Comparison of ENCODE assay signal across 22 cellular contexts in the genomic region with DNA sequence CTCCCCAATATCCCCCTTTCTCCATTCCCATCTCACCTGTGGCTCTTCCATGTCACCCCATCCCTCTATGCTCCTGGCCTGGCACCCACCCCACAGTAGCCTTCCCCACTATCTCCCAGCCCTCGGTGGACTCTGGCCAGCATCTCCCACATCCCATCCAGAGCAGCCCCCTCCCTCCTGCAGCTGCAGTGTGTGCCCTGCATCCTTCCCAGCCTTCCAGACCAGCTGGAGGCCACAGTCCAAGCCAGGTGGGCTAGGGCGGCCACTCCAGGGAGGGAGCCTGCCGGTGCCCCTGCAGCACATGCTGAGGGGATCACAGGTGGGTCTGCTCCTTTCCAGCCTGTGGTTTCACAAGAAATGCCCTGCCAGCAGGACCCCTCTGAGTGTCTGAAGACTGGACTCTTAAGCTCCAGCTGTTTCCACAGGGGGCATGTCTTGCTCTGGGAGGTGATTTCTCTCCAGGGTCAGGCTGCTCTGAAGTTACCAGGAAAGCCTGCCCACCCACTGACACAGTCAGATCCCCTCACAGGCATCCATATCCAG.
DNase-seq lines count a peak whose midpoint lies in the region; ATAC-seq and TF ChIP-seq lines count a peak whose summit lies in the region.
"Had no signal": no experiment of that assay in that cellular context is flagged by ENCODE, and none has a peak within 500 bp of the region (broad histone marks: within the 10 kb centered on the region; RNA-seq: fewer than 3 reads in every experiment).

No MANE protein-coding gene starts in this region.

- no peak for ATAC-seq in T-helper 17 cell
- ATAC-seq in stimulated activated naive B cell treated with anti-CD40 and anti-IgM and Interleukin-4, amounts not matched to agents 10 μg/mL and 1 μg/mL and 100 μg/mL, for 72 hours (replicated peaks) = no peak
- ATAC-seq: GM23338 had no signal

- H2AK5ac ChIP-seq in mesendoderm (ENCODE audit: low read length) = no peak overlapping the region

- no peaks in the 10 kb centered on the region for H3K27me3 ChIP-seq in mesendoderm (ENCODE audit: insufficient read depth, low read length, poor library complexity)

- TF ChIP-seq CTCF in HEK293 (tag by site-specific recombination; IDR thresholded peaks at IDR 0.05) (no peak), RWPE1 (conservative IDR thresholded peaks at IDR 0.05; ENCODE audit: low read depth) (no peak)

- peaks cover 28% of the 10 kb centered on the region for H3K4me1 Mint-ChIP-seq in T-helper 17 cell
- peaks cover 76 to 99% of the 10 kb centered on the region in 2 donors for H3K4me1 Mint-ChIP-seq in stimulated activated naive B cell treated with anti-CD40 and anti-IgM and Interleukin-4, amounts not matched to agents 10 μg/mL and 1 μg/mL and 100 μg/mL, for 72 hours

- peaks cover 13% of the 10 kb centered on the region for H3K79me1 ChIP-seq in mesendoderm (ENCODE audit: low read length)

- H3K18ac ChIP-seq in mesendoderm (ENCODE audit: low read length) = no peak overlapping the region

- H3K27ac ChIP-seq in HEK293 (ENCODE audit: extremely low read depth, low read depth, low read length) = no peak overlapping the region
- no peak overlapping the region for H3K27ac ChIP-seq in mesendoderm (ENCODE audit: low read depth, low read length)
- no peak overlapping the region for H3K27ac ChIP-seq in RWPE1
- H3K27ac ChIP-seq: PC-9 had no signal

- no peak overlapping the region for H2BK5ac ChIP-seq in mesendoderm (ENCODE audit: low read length)

- peak overlapping the region; percentile 47 for H3K27ac Mint-ChIP-seq in T-helper 17 cell
- peak overlapping the region; percentile 78 for H3K27ac Mint-ChIP-seq in stimulated activated naive B cell treated with anti-CD40 and anti-IgM and Interleukin-4, amounts not matched to agents 10 μg/mL and 1 μg/mL and 100 μg/mL, for 72 hours
- H3K27ac Mint-ChIP-seq: GM23338 had no signal

- H4K5ac ChIP-seq in mesendoderm (ENCODE audit: low read length) = no peak overlapping the region

- DNase-seq in T-helper 17 cell (no peak), mesendoderm (no peak), NCI-H526 (lab: John Stamatoyannopoulos, UW) (no peak), NCI-H187 treated with DMSO at 0.1 percent for 48 hours (lab: John Stamatoyannopoulos, UW) (no peak), RWPE1 (ENCODE audit: low spot score) (no peak)
- DNase-seq in stimulated activated naive B cell treated with anti-CD40 and anti-IgM and Interleukin-4, amounts not matched to agents 10 μg/mL and 1 μg/mL and 100 μg/mL, for 72 hours = no peak
- DNase-seq: HCEC 1CT, Kasumi-1, NCI-H1048, NCI-H1417 treated with DMSO at 0.1 percent for 48 hours, NCI-H187, NCI-H2227 treated with DMSO at 0.1 percent for 48 hours, NCI-H510A, NCI-H748 treated with DMSO at 0.1 percent for 48 hours, PC-9, RPMI8226, SHP77 treated with DMSO at 0.1 percent for 48 hours had no signal

- no peaks in the 10 kb centered on the region for H3K36me3 Mint-ChIP-seq in T-helper 17 cell (ENCODE audit: low read depth)
- peaks cover 49 to 66% of the 10 kb centered on the region in 2 donors for H3K36me3 Mint-ChIP-seq in stimulated activated naive B cell treated with anti-CD40 and anti-IgM and Interleukin-4, amounts not matched to agents 10 μg/mL and 1 μg/mL and 100 μg/mL, for 72 hours

- H3K23ac ChIP-seq in mesendoderm (ENCODE audit: low read length) = peak overlapping the region; percentile 89

- no peak overlapping the region for H4K8ac ChIP-seq in mesendoderm (ENCODE audit: low read depth, low read length)

- no peaks in the 10 kb centered on the region for H3K27me3 Mint-ChIP-seq in T-helper 17 cell
- no peaks in the 10 kb centered on the region for H3K27me3 Mint-ChIP-seq in stimulated activated naive B cell treated with anti-CD40 and anti-IgM and Interleukin-4, amounts not matched to agents 10 μg/mL and 1 μg/mL and 100 μg/mL, for 72 hours
- H3K27me3 Mint-ChIP-seq: B cell, IgD-negative memory B cell had no signal

- no peaks in the 10 kb centered on the region for H3K9me3 Mint-ChIP-seq in stimulated activated naive B cell treated with anti-CD40 and anti-IgM and Interleukin-4, amounts not matched to agents 10 μg/mL and 1 μg/mL and 100 μg/mL, for 72 hours
- H3K9me3 Mint-ChIP-seq: CD14-positive monocyte, GM23338, IgD-negative memory B cell had no signal

- no peaks in the 10 kb centered on the region for H3K9me3 ChIP-seq in HEK293 (ENCODE audit: control insufficient read depth, insufficient read depth, low read depth, low read length)
- peaks cover 2% of the 10 kb centered on the region for H3K9me3 ChIP-seq in T-helper 17 cell (ENCODE audit: control insufficient read depth, low read length, poor library complexity, severe bottlenecking)

- CTCF ChIA-PET in HEK293 (lab: Yijun Ruan, JAX) = interaction anchor here (0.7 kb wide), 1 partner anchor 52 kb away, joined by 6 read pairs; no protein-coding TSS in a partner anchor
- CTCF ChIA-PET in RWPE1 (lab: Yijun Ruan, JAX) = interaction anchor here (0.5 to 0.6 kb wide), 3 partner anchors 30 to 118 kb away, joined by 3 to 10 read pairs (median 3); no protein-coding TSS in a partner anchor

- H3K4me1 ChIP-seq in HEK293 (ENCODE audit: control insufficient read depth, insufficient read depth, low read length) (peaks cover 4% of the 10 kb centered on the region; the same call in 1 of the 2 replicates), mesendoderm (ENCODE audit: control insufficient read depth, low read depth, low read length) (peaks cover 2% of the 10 kb centered on the region)

- H3K9ac ChIP-seq in mesendoderm (ENCODE audit: low read length) = no peak overlapping the region

- H3K4me3 ChIP-seq in HEK293 (ENCODE audit: low read depth, low read length) (no peak overlapping the region), mesendoderm (ENCODE audit: low read length) (no peak overlapping the region)
- H3K4me3 ChIP-seq: GM23338, PC-9 had no signal

- peaks cover 3% of the 10 kb centered on the region for H3K79me2 ChIP-seq in mesendoderm (ENCODE audit: control insufficient read depth, insufficient read depth, low read length)

- H3K4me2 ChIP-seq in mesendoderm (ENCODE audit: low read length) = no peak overlapping the region
- H3K4me2 ChIP-seq: GM23338, PC-9 had no signal

- WGBS in mesendoderm (ENCODE audit: extremely low coverage, insufficient coverage, low lambda C conversion rate) = no CpG with 5 or more reads among the region's 3 CpGs

- no peak overlapping the region for H3K4me3 Mint-ChIP-seq in T-helper 17 cell
- H3K4me3 Mint-ChIP-seq in stimulated activated naive B cell treated with anti-CD40 and anti-IgM and Interleukin-4, amounts not matched to agents 10 μg/mL and 1 μg/mL and 100 μg/mL, for 72 hours = peak overlapping the region in 1 of 2 donors; percentile 46
- H3K4me3 Mint-ChIP-seq: CD14-positive monocyte, GM23338 had no signal

- no peak overlapping the region for H3K4ac ChIP-seq in mesendoderm (ENCODE audit: low read depth, low read length)

- no peak overlapping the region for H2BK120ac ChIP-seq in mesendoderm (ENCODE audit: low read depth, low read length)

- no peak overlapping the region for H2BK15ac ChIP-seq in mesendoderm (replicated peaks; ENCODE audit: low read depth)

- H3K36me3 ChIP-seq in HEK293 (ENCODE audit: control insufficient read depth in 2 of 2, insufficient read depth in 1 of 2, low read length in 2 of 2) (peaks cover 0 to 3% of the 10 kb centered on the region in 2 experiments; a peak in 1 of 3 replicates), mesendoderm (ENCODE audit: control insufficient read depth, insufficient read depth, low read length) (peaks cover 2% of the 10 kb centered on the region)

- no peak overlapping the region for H3K56ac ChIP-seq in mesendoderm (ENCODE audit: low read length)

- POLR2A ChIA-PET in HEK293 (lab: Yijun Ruan, JAX) (no interaction called here), RWPE1 (lab: Yijun Ruan, JAX; ENCODE audit: low non-redundant PET) (no interaction called here)

TF ChIP-seq in HEK293, 187 proteins besides CTCF, POLR2A, EP300 and RAD21:
- TF ChIP-seq ZNF626 (tag by site-specific recombination; IDR thresholded peaks at IDR 0.05) (no peak), ZNF133 (tag by site-specific recombination; IDR thresholded peaks at IDR 0.05) (no peak), ZIC2 (tag by site-specific recombination; IDR thresholded peaks at IDR 0.05) (peak; percentile 99), ZNF112 (tag by site-specific recombination; IDR thresholded peaks at IDR 0.05) (no peak)
